In the genomic region with DNA sequence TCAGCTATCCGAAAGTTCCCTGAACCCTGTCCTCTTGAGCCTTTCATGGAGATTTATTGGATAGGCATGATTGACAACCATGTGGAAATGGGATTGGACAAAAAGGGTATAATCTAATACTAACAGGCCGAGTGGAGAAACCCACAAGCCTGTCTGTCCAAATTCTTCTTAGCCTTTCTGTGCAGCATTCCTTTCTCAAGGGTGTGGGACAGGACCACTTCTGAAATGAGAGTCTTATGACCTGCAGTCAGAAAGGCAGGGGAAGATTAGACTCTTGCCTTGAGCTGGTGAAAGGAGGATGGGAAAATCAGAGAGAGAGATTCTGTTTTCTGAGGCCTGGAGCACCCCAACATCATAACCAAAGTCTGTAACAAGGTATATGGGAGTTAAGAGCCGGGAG, we compare ENCODE assay signal across 19 cellular contexts.
DNase-seq lines count a peak whose midpoint lies in the region; ATAC-seq and TF ChIP-seq lines count a peak whose summit lies in the region.
"Had no signal": no experiment of that assay in that cellular context is flagged by ENCODE, and none has a peak within 500 bp of the region (broad histone marks: within the 10 kb centered on the region; RNA-seq: fewer than 3 reads in every experiment).

No MANE protein-coding gene starts in this region.

- TF ChIP-seq CTCF in SK-N-SH (IDR thresholded peaks at IDR 0.05) (no peak), KMS-11 (conservative IDR thresholded peaks at IDR 0.05; ENCODE audit: low read depth, low read length) (no peak), lower lobe of right lung (IDR thresholded peaks at IDR 0.05) (no peak)

- H3K9me2 ChIP-seq in SK-N-SH = no peaks in the 10 kb centered on the region

- TF ChIP-seq RAD21 in SK-N-SH (IDR thresholded peaks at IDR 0.05; ENCODE audit: low read length) = no peak

- H3K27me3 ChIP-seq in SK-N-SH (ENCODE audit: insufficient read depth) = no peaks in the 10 kb centered on the region
- no peaks in the 10 kb centered on the region for H3K27me3 ChIP-seq in KMS-11 (ENCODE audit: insufficient read depth, low read depth)
- H3K27me3 ChIP-seq in lower lobe of right lung (ENCODE audit: low read depth) = no peaks in the 10 kb centered on the region
- H3K27me3 ChIP-seq: BE2C, Peyer's patch had no signal

- H4K20me1 ChIP-seq in SK-N-SH (ENCODE audit: insufficient read depth) (peaks cover 5% of the 10 kb centered on the region), KMS-11 (ENCODE audit: insufficient read depth) (no peaks in the 10 kb centered on the region)

- H3F3A ChIP-seq in SK-N-SH (replicated peaks; ENCODE audit: insufficient read depth) = peaks cover 22% of the 10 kb centered on the region

- ATAC-seq in SK-N-SH treated with all-trans-retinoic acid at 6 μM for 48 hours (no peak), lower lobe of right lung (peak; percentile 55 to 62), HG03571 (IDR thresholded peaks at IDR 0.05; ENCODE audit: unreplicated experiment) (no peak), GM19395 (IDR thresholded peaks at IDR 0.05; ENCODE audit: unreplicated experiment) (no peak)

- CTCF ChIA-PET in SK-N-SH (lab: Yijun Ruan, JAX) = interaction anchor here (0.8 to 3.2 kb wide), 2 partner anchors 133 to 264 kb away, joined by 3 to 14 read pairs; no protein-coding TSS in a partner anchor

- TF ChIP-seq EP300 in SK-N-SH (IDR thresholded peaks at IDR 0.05; ENCODE audit: borderline replicate concordance in 1 of 2, low read depth in 1 of 2, low read length in 1 of 2) = no peak

- 94% methylated on average over 3 of the region's 3 CpGs for WGBS in SK-N-SH (ENCODE audit: low lambda C conversion rate)

- H3K4me3 ChIP-seq in SK-N-SH (ENCODE audit: low read depth in 2 of 2, low read length in 1 of 2) (no peak overlapping the region), KMS-11 (IDR thresholded peaks at IDR 0.05; ENCODE audit: insufficient read depth, low read depth, low read length) (no peak overlapping the region), lower lobe of right lung (no peak overlapping the region)
- H3K4me3 ChIP-seq: HAP-1, Peyer's patch had no signal

- intact Hi-C loops in lower lobe of right lung (cut with DNase I) = no loop called here

- H3K9ac ChIP-seq in SK-N-SH (no peak overlapping the region), KMS-11 (no peak overlapping the region)

- H3K9me3 ChIP-seq in SK-N-SH (no peaks in the 10 kb centered on the region), lower lobe of right lung (no peaks in the 10 kb centered on the region)
- H3K9me3 ChIP-seq: BE2C, HAP-1, Peyer's patch had no signal

- H2AFZ ChIP-seq in SK-N-SH (ENCODE audit: low read depth) = no peak overlapping the region
- no peak overlapping the region for H2AFZ ChIP-seq in KMS-11 (ENCODE audit: low read depth)

- H3K79me2 ChIP-seq in SK-N-SH (ENCODE audit: insufficient read depth) = peaks cover 87% of the 10 kb centered on the region
- peaks cover 8% of the 10 kb centered on the region; the same call in 1 of the 2 replicates for H3K79me2 ChIP-seq in KMS-11 (ENCODE audit: insufficient read depth, low read depth)

- H3K27ac ChIP-seq in SK-N-SH (ENCODE audit: low read depth in 2 of 2, low read length in 1 of 2) (peak overlapping the region in 1 of 2 experiments; percentile 76; a peak in 2 of 4 replicates), KMS-11 (no peak overlapping the region), lower lobe of right lung (no peak overlapping the region)
- H3K27ac ChIP-seq: Peyer's patch had no signal

- H3K4me1 ChIP-seq in SK-N-SH (ENCODE audit: control insufficient read depth in 1 of 2, insufficient read depth in 2 of 2, low read depth in 1 of 2, low read length in 1 of 2) (peaks cover 4 to 30% of the 10 kb centered on the region in 2 experiments; a peak in 3 of 4 replicates), KMS-11 (ENCODE audit: low read depth, poor library complexity, severe bottlenecking) (peaks cover 51% of the 10 kb centered on the region), lower lobe of right lung (peaks cover 34% of the 10 kb centered on the region)
- H3K4me1 ChIP-seq: BE2C, HAP-1 had no signal

- POLR2A ChIA-PET in SK-N-SH (lab: Yijun Ruan, JAX) = no interaction called here

- no peak for DNase-seq in SK-N-SH
- DNase-seq in lower lobe of right lung = no peak
- no peak for DNase-seq in NCI-H146 (lab: John Stamatoyannopoulos, UW)
- DNase-seq: 8988T, ACHN, BE2C, GOT3, KBM-7, NCI-H1694, NCI-H2029 treated with DMSO at 0.1 percent for 48 hours, NCI-H446 treated with DMSO at 0.1 percent for 48 hours, NCI-H526, Peyer's patch, SIG-M5 had no signal

- H3K4me2 ChIP-seq in SK-N-SH (peak overlapping the region; percentile 51), KMS-11 (peak overlapping the region; percentile 43; the same call in 1 of the 2 replicates)

- H3K36me3 ChIP-seq in SK-N-SH (replicated peaks in 1 of 2; ENCODE audit: control insufficient read depth in 1 of 2, insufficient read depth in 2 of 2, low read length in 1 of 2) (no peaks in the 10 kb centered on the region), KMS-11 (ENCODE audit: insufficient read depth) (no peaks in the 10 kb centered on the region), lower lobe of right lung (no peaks in the 10 kb centered on the region)
- H3K36me3 ChIP-seq: BE2C, HAP-1, Peyer's patch had no signal

TF ChIP-seq in SK-N-SH, 30 proteins besides CTCF, POLR2A, EP300 and RAD21 (continues in another document):
- no peak for TF ChIP-seq JUND (IDR thresholded peaks at IDR 0.05)
- TF ChIP-seq SIN3A (IDR thresholded peaks at IDR 0.05; ENCODE audit: borderline replicate concordance, low read depth, low read length) = no peak
- TF ChIP-seq TCF12 (IDR thresholded peaks at IDR 0.05) = no peak
- TF ChIP-seq, protein P1, sequence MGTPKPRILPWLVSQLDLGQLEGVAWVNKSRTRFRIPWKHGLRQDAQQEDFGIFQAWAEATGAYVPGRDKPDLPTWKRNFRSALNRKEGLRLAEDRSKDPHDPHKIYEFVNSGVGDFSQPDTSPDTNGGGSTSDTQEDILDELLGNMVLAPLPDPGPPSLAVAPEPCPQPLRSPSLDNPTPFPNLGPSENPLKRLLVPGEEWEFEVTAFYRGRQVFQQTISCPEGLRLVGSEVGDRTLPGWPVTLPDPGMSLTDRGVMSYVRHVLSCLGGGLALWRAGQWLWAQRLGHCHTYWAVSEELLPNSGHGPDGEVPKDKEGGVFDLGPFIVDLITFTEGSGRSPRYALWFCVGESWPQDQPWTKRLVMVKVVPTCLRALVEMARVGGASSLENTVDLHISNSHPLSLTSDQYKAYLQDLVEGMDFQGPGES (IDR thresholded peaks at IDR 0.05; ENCODE audit: low read depth, low read length) = no peak
- no peak for TF ChIP-seq RCOR1 (IDR thresholded peaks at IDR 0.05; ENCODE audit: low read length)
- no peak for TF ChIP-seq NRF1 (IDR thresholded peaks at IDR 0.05; ENCODE audit: low read depth, low read length)
- TF ChIP-seq, protein P2, sequence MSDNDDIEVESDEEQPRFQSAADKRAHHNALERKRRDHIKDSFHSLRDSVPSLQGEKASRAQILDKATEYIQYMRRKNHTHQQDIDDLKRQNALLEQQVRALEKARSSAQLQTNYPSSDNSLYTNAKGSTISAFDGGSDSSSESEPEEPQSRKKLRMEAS (IDR thresholded peaks at IDR 0.05; ENCODE audit: low read depth) = no peak
- no peak for TF ChIP-seq TEAD4 (IDR thresholded peaks at IDR 0.05; ENCODE audit: borderline replicate concordance, insufficient read depth)
- TF ChIP-seq MEF2A (IDR thresholded peaks at IDR 0.05; ENCODE audit: borderline replicate concordance, low read depth) = no peak
- no peak for TF ChIP-seq MXI1 (IDR thresholded peaks at IDR 0.05; ENCODE audit: low read depth, low read length)

TF ChIP-seq in SK-N-SH treated with all-trans-retinoic acid at 6 μM for 48 hours, 23 proteins besides CTCF, POLR2A, EP300 and RAD21 (continues in another document):
- no peak for TF ChIP-seq ZFP30 (CRISPR knock-in tag; IDR thresholded peaks at IDR 0.05)
- no peak for TF ChIP-seq TCF4 (CRISPR knock-in tag; IDR thresholded peaks at IDR 0.05; ENCODE audit: borderline replicate concordance)
- no peak for TF ChIP-seq ZNF565 (CRISPR knock-in tag; conservative IDR thresholded peaks at IDR 0.05; ENCODE audit: low read depth)
- TF ChIP-seq, protein P3, sequence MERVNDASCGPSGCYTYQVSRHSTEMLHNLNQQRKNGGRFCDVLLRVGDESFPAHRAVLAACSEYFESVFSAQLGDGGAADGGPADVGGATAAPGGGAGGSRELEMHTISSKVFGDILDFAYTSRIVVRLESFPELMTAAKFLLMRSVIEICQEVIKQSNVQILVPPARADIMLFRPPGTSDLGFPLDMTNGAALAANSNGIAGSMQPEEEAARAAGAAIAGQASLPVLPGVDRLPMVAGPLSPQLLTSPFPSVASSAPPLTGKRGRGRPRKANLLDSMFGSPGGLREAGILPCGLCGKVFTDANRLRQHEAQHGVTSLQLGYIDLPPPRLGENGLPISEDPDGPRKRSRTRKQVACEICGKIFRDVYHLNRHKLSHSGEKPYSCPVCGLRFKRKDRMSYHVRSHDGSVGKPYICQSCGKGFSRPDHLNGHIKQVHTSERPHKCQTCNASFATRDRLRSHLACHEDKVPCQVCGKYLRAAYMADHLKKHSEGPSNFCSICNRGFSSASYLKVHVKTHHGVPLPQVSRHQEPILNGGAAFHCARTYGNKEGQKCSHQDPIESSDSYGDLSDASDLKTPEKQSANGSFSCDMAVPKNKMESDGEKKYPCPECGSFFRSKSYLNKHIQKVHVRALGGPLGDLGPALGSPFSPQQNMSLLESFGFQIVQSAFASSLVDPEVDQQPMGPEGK (CRISPR knock-in tag; IDR thresholded peaks at IDR 0.05; ENCODE audit: borderline replicate concordance) = no peak
- no peak for TF ChIP-seq ZFP3 (CRISPR knock-in tag; IDR thresholded peaks at IDR 0.05)
- TF ChIP-seq, protein P4, sequence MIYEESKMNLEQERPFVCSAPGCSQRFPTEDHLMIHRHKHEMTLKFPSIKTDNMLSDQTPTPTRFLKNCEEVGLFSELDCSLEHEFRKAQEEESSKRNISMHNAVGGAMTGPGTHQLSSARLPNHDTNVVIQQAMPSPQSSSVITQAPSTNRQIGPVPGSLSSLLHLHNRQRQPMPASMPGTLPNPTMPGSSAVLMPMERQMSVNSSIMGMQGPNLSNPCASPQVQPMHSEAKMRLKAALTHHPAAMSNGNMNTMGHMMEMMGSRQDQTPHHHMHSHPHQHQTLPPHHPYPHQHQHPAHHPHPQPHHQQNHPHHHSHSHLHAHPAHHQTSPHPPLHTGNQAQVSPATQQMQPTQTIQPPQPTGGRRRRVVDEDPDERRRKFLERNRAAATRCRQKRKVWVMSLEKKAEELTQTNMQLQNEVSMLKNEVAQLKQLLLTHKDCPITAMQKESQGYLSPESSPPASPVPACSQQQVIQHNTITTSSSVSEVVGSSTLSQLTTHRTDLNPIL (CRISPR knock-in tag; IDR thresholded peaks at IDR 0.05; ENCODE audit: low read depth) = no peak
- no peak for TF ChIP-seq CSDC2 (CRISPR knock-in tag; IDR thresholded peaks at IDR 0.05)
- no peak for TF ChIP-seq TOX (CRISPR knock-in tag; IDR thresholded peaks at IDR 0.05; ENCODE audit: borderline replicate concordance)
- no peak for TF ChIP-seq BACH2 (CRISPR knock-in tag; IDR thresholded peaks at IDR 0.05; ENCODE audit: borderline replicate concordance)

Comparison
In these comparisons a context has a peak if more than half of its experiments do, and no peak if none do; other contexts are left out.
1. ATAC-seq: peak in lower lobe of right lung (2 of 2); none in SK-N-SH treated with all-trans-retinoic acid at 6 μM for 48 hours (single experiment), HG03571 (single experiment) and GM19395 (single experiment).